In genomic region chr2:10402652-10403215, GRCh38 we compare ENCODE assay signal across 1 cellular context.
TF ChIP-seq lines count a peak whose summit lies in the region.

No MANE protein-coding gene starts in this region.

TF ChIP-seq in liver, 16 proteins besides CTCF, POLR2A, EP300 and RAD21:
- no peak for TF ChIP-seq YY1 (IDR thresholded peaks at IDR 0.05)
- no peak for TF ChIP-seq JUND (IDR thresholded peaks at IDR 0.05)
- peak; percentile 77 for TF ChIP-seq HNF4G (IDR thresholded peaks at IDR 0.05)
- TF ChIP-seq FOXA1 (IDR thresholded peaks at IDR 0.05), result no peak
- peak; percentile 24 for TF ChIP-seq REST (IDR thresholded peaks at IDR 0.05)
- TF ChIP-seq GABPA (IDR thresholded peaks at IDR 0.05 in 1 of 2, conservative IDR thresholded peaks at IDR 0.05 in 1 of 2), result no peak
- TF ChIP-seq ZBTB33 (IDR thresholded peaks at IDR 0.05), result no peak
- no peak for TF ChIP-seq EGR1 (IDR thresholded peaks at IDR 0.05; ENCODE audit: low read depth in 2 of 2)
- TF ChIP-seq FOXA2 (IDR thresholded peaks at IDR 0.05), result no peak
- peak; percentile 86 to 89 for TF ChIP-seq HNF4A (conservative IDR thresholded peaks at IDR 0.05)
- TF ChIP-seq NR2F2 (IDR thresholded peaks at IDR 0.05), result no peak
- no peak for TF ChIP-seq MAX (IDR thresholded peaks at IDR 0.05)
- TF ChIP-seq TAF1 (conservative IDR thresholded peaks at IDR 0.05), result no peak
- TF ChIP-seq RXRA (IDR thresholded peaks at IDR 0.05), result peak; percentile 47 to 48
- TF ChIP-seq ATF3 (IDR thresholded peaks at IDR 0.05), result no peak
- TF ChIP-seq SP1 (IDR thresholded peaks at IDR 0.05), result peak; percentile 69
TF ChIP-seq in liver: peak in this region for 5.
